Comparison of ENCODE assay signal across 20 cellular contexts in the genomic region with DNA sequence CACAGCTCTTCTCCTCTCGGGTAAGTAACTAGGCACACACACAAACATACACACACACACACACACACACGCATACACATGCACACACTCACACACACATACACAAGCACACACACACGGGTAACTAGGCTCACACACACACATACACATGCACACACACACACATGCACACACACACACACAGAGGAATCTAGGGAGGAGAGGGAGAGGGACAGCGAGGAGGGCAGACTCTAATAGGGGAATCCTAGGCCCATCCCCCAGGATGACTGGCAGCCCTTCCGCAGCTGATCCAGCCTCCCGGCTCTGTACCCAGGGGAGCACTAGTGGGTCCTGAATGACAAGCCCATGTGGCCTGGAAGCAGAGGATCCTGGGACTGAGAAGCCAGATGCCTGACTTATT.
DNase-seq lines count a peak whose midpoint lies in the region; ATAC-seq, FAIRE-seq and TF ChIP-seq lines count a peak whose summit lies in the region.
"Had no signal": no experiment of that assay in that cellular context is flagged by ENCODE, and none has a peak within 500 bp of the region (broad histone marks: within the 10 kb centered on the region; RNA-seq: fewer than 3 reads in every experiment).

No MANE protein-coding gene starts in this region.

- peak in 1 of 2 donors; percentile 16 for DNase-seq in heart right ventricle
- DNase-seq in right atrium auricular region (ENCODE audit: low spot score) = no peak
- peak; percentile 71 for DNase-seq in NCI-H82 (lab: John Stamatoyannopoulos, UW)
- DNase-seq in myocyte (ENCODE audit: low read depth) = peak; percentile 90
- DNase-seq in urothelium cell line (ENCODE audit: low spot score) = no peak
- no peak for DNase-seq in stimulated activated CD4-positive, alpha-beta T cell treated with anti-CD3 and anti-CD28 coated beads, Interleukin-2, amount 100 ng/mL, for 24 hours
- no peak for DNase-seq in NCI-H2196 treated with DMSO at 0.1 percent for 48 hours (lab: John Stamatoyannopoulos, UW; ENCODE audit: unreplicated experiment)
- DNase-seq: ACHN; activated B cell treated with CpG ODN at 0.5 μM for 24 hours; activated CD8-positive, alpha-beta T cell treated with anti-CD3 and anti-CD28 coated beads for 36 hours; activated naive CD4-positive, alpha-beta T cell treated with anti-CD3 and anti-CD28 coated beads, Interleukin-2, amount 10 ng/mL, durations not matched to agents 7 days and 5 days; activated T-cell treated with anti-CD3 and anti-CD28 coated beads, Interleukin-2, amount 50 U/mL, for 4 hours; CD4-positive, alpha-beta memory T cell; DND-41; MV-4-11; NCI-H446 treated with DMSO at 0.1 percent for 48 hours; stimulated activated naive CD8-positive, alpha-beta T cell treated with anti-CD3 and anti-CD28 coated beads, Interleukin-15, amount 100 ng/mL, for 72 hours had no signal

- no peaks in the 10 kb centered on the region for H3K9me3 ChIP-seq in heart right ventricle
- H3K9me3 ChIP-seq in right atrium auricular region = no peaks in the 10 kb centered on the region

- peaks cover 0 to 34% (median 14%) of the 10 kb centered on the region in 7 donors for H3K27me3 ChIP-seq in heart right ventricle
- no peaks in the 10 kb centered on the region for H3K27me3 ChIP-seq in right atrium auricular region

- ATAC-seq in heart right ventricle (peak in 6 of 8 donors; percentile 42 to 64 (median 54)), HG03045 (IDR thresholded peaks at IDR 0.05; ENCODE audit: unreplicated experiment) (no peak)
- ATAC-seq: activated CD8-positive, alpha-beta T cell treated with anti-CD3 and anti-CD28 coated beads for 36 hours; activated T-cell treated with anti-CD3 and anti-CD28 coated beads, Interleukin-2, amount 50 U/mL, for 4 hours; stimulated activated naive CD8-positive, alpha-beta T cell treated with anti-CD3 and anti-CD28 coated beads, Interleukin-15, amount 100 ng/mL, for 72 hours had no signal

- WGBS in heart right ventricle, 2 donors = 55 to 61% methylated on average over 6 of the region's 6 CpGs

- H3K4me3 ChIP-seq in heart right ventricle (no peak overlapping the region), right atrium auricular region (no peak overlapping the region)

- FAIRE-seq in urothelium cell line (lab: Jason Lieb, UNC) = peak; percentile 58
- FAIRE-seq: GM18507, H54 had no signal

- TF ChIP-seq CTCF in heart right ventricle (IDR thresholded peaks at IDR 0.05) (no peak), right atrium auricular region (IDR thresholded peaks at IDR 0.05) (no peak)

- H3K27ac ChIP-seq in heart right ventricle (no peak overlapping the region), right atrium auricular region (no peak overlapping the region)

- H3K36me3 ChIP-seq in heart right ventricle = no peaks in the 10 kb centered on the region
- no peaks in the 10 kb centered on the region for H3K36me3 ChIP-seq in right atrium auricular region

- H3K4me1 ChIP-seq in heart right ventricle (no peaks in the 10 kb centered on the region), right atrium auricular region (no peaks in the 10 kb centered on the region)

- intact Hi-C loops in heart right ventricle (cut with DNase I) = no loop called here

Comparison
In these comparisons a context has a peak if more than half of its experiments do, and no peak if none do; other contexts are left out.
1. DNase-seq: peak in NCI-H82 (single experiment) and myocyte (single experiment); none in right atrium auricular region (single experiment), urothelium cell line (single experiment), stimulated activated CD4-positive, alpha-beta T cell treated with anti-CD3 and anti-CD28 coated beads, Interleukin-2, amount 100 ng/mL, for 24 hours (0 of 2) and NCI-H2196 treated with DMSO at 0.1 percent for 48 hours (single experiment).